Comparison of ENCODE assay signal across 14 cellular contexts in the genomic region with DNA sequence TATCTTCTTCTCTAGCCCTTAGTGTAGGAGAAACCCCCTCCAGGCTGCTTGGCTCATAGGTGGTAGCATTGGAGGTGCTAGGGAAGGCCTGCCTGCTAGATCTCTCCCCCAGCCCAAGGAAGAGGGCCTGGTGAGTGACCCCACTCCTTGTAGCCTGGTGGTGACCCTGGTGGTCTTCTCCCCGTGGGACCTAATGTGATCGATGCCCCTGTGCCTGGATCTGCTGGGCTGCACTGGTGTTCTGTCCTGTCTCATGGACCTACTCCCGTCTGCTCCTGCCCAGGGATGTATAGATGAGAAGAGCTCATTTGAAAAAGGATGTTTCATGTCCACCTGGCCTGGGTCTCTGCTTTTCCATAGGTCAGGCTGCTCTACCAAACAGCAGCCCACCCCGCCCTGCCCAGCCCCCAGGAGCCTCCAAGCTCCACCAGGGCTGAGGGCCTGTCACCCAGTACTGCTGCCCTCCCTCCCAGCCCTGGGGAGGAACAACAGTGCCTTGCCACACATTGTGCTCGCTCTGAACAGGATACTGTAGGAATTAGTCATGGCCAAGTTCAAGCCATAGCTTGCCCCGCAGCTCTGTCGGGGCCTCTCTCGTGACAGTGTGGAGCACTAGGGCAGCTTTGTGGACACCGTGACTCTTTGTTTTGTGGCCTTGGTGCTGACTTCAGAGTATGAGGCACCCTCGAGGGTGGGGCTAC. TPM values are rescaled to one million over a fixed set of nuclear protein-coding genes. Genes with fewer than 3 reads are reported as not detected.
DNase-seq lines count a peak whose midpoint lies in the region; ATAC-seq lines count a peak whose summit lies in the region.
"Had no signal": no experiment of that assay in that cellular context is flagged by ENCODE, and none has a peak within 500 bp of the region (broad histone marks: within the 10 kb centered on the region; RNA-seq: fewer than 3 reads in every experiment).

No MANE protein-coding gene starts in this region.

- H3K4me3 Mint-ChIP-seq in activated CD8-positive, alpha-beta memory T cell treated with anti-CD3 and anti-CD28 coated beads, Interleukin-2, amount 10 ng/mL, durations not matched to agents 7 days and 5 days, result no peak overlapping the region
- H3K4me3 Mint-ChIP-seq: activated B cell treated with CpG ODN at 0.5 μM for 24 hours; activated naive CD4-positive, alpha-beta T cell treated with anti-CD3 and anti-CD28 coated beads for 36 hours had no signal

- H3K36me3 Mint-ChIP-seq in activated CD8-positive, alpha-beta memory T cell treated with anti-CD3 and anti-CD28 coated beads, Interleukin-2, amount 10 ng/mL, durations not matched to agents 7 days and 5 days, result no peaks in the 10 kb centered on the region

- 71% methylated on average over 10 of the region's 10 CpGs for WGBS in urinary bladder

- no peaks in the 10 kb centered on the region for H3K27me3 ChIP-seq in adipocyte (replicated peaks; ENCODE audit: control insufficient read depth, insufficient read depth, low read length)

- H3K9me3 ChIP-seq in adipocyte (ENCODE audit: control insufficient read depth, low read length), result no peaks in the 10 kb centered on the region
- H3K9me3 ChIP-seq: A549, gastroesophageal sphincter, thoracic aorta had no signal

- CTCF ChIA-PET in activated CD8-positive, alpha-beta memory T cell treated with anti-CD3 and anti-CD28 coated beads, Interleukin-2, amount 10 ng/mL, durations not matched to agents 7 days and 5 days (lab: Charles Lee), result interaction anchor here (1.1 to 2.0 kb wide), 3 partner anchors 9 to 206 kb away, joined by 3 to 7 read pairs (median 5); no protein-coding TSS in a partner anchor

- no peak overlapping the region for H3K27ac Mint-ChIP-seq in activated CD8-positive, alpha-beta memory T cell treated with anti-CD3 and anti-CD28 coated beads, Interleukin-2, amount 10 ng/mL, durations not matched to agents 7 days and 5 days
- H3K27ac Mint-ChIP-seq: activated B cell treated with CpG ODN at 0.5 μM for 24 hours; activated naive CD4-positive, alpha-beta T cell treated with anti-CD3 and anti-CD28 coated beads for 36 hours had no signal

- no peak for ATAC-seq in activated CD8-positive, alpha-beta memory T cell treated with anti-CD3 and anti-CD28 coated beads, Interleukin-2, amount 10 ng/mL, durations not matched to agents 7 days and 5 days
- ATAC-seq in HG03571 (IDR thresholded peaks at IDR 0.05; ENCODE audit: unreplicated experiment), result no peak
- ATAC-seq: A549, gastroesophageal sphincter had no signal

- H3K36me3 ChIP-seq in adipocyte (ENCODE audit: control insufficient read depth, insufficient read depth, low read length, severe bottlenecking) (no peaks in the 10 kb centered on the region), urinary bladder (ENCODE audit: insufficient read depth) (no peaks in the 10 kb centered on the region)
- H3K36me3 ChIP-seq: gastroesophageal sphincter, thoracic aorta had no signal

- H3K4me1 ChIP-seq in adipocyte (ENCODE audit: control insufficient read depth, insufficient read depth, low read length), result peaks cover 15% of the 10 kb centered on the region
- H3K4me1 ChIP-seq in urinary bladder (ENCODE audit: insufficient read depth), result no peaks in the 10 kb centered on the region
- H3K4me1 ChIP-seq: A549, gastroesophageal sphincter had no signal

- no peaks in the 10 kb centered on the region for H3K27me3 Mint-ChIP-seq in activated CD8-positive, alpha-beta memory T cell treated with anti-CD3 and anti-CD28 coated beads, Interleukin-2, amount 10 ng/mL, durations not matched to agents 7 days and 5 days
- H3K27me3 Mint-ChIP-seq: activated B cell treated with CpG ODN at 0.5 μM for 24 hours had no signal

- peak; percentile 34 for DNase-seq in activated CD8-positive, alpha-beta memory T cell treated with anti-CD3 and anti-CD28 coated beads, Interleukin-2, amount 10 ng/mL, durations not matched to agents 7 days and 5 days
- no peak for DNase-seq in activated CD8-positive, alpha-beta memory T cell treated with anti-CD3 and anti-CD28 coated beads for 24 hours
- DNase-seq in adipocyte (ENCODE audit: low read depth) (peak; percentile 79), glomerular visceral epithelial cell (ENCODE audit: extremely low spot score) (peak; percentile 39), NCI-H2107 (lab: John Stamatoyannopoulos, UW) (no peak)
- DNase-seq in activated naive CD4-positive, alpha-beta T cell treated with Interleukin-2 at 50 U/mL for 16 hours, result no peak
- DNase-seq: activated B cell treated with CpG ODN at 0.5 μM for 24 hours; activated naive CD4-positive, alpha-beta T cell treated with anti-CD3 and anti-CD28 coated beads for 36 hours; NCI-H1092 treated with DMSO at 0.1 percent for 48 hours had no signal

- H3K9ac ChIP-seq in adipocyte (ENCODE audit: low read length), result peak overlapping the region; percentile 27

- H3K4me1 Mint-ChIP-seq in activated CD8-positive, alpha-beta memory T cell treated with anti-CD3 and anti-CD28 coated beads, Interleukin-2, amount 10 ng/mL, durations not matched to agents 7 days and 5 days, result no peaks in the 10 kb centered on the region
- H3K4me1 Mint-ChIP-seq: activated B cell treated with CpG ODN at 0.5 μM for 24 hours had no signal

- H3K27ac ChIP-seq in urinary bladder (ENCODE audit: low read depth), result peak overlapping the region; percentile 66
- H3K27ac ChIP-seq: A549, gastroesophageal sphincter, thoracic aorta had no signal

- no peaks in the 10 kb centered on the region for H3K9me3 Mint-ChIP-seq in activated CD8-positive, alpha-beta memory T cell treated with anti-CD3 and anti-CD28 coated beads, Interleukin-2, amount 10 ng/mL, durations not matched to agents 7 days and 5 days (ENCODE audit: low read depth)
- H3K9me3 Mint-ChIP-seq: activated B cell treated with CpG ODN at 0.5 μM for 24 hours; activated naive CD4-positive, alpha-beta T cell treated with anti-CD3 and anti-CD28 coated beads for 36 hours had no signal

- no peak overlapping the region for H3K4me3 ChIP-seq in adipocyte (ENCODE audit: low read length)
- H3K4me3 ChIP-seq in urinary bladder (ENCODE audit: low read depth, low read length), result no peak overlapping the region
- H3K4me3 ChIP-seq: A549, gastroesophageal sphincter, thoracic aorta had no signal

RNA-seq across cellular contexts. Expression of gene SLC37A2, which starts 19.7 kb away (rescaled TPM):
- 1 to 10 TPM in 1 of 2 experiments, under 1 TPM in 1; 0.91 to 1.1 TPM for total RNA-seq in activated CD8-positive, alpha-beta memory T cell treated with anti-CD3 and anti-CD28 coated beads, Interleukin-2, amount 10 ng/mL, durations not matched to agents 7 days and 5 days
- 9.0 TPM for total RNA-seq in urinary bladder
- polyA plus RNA-seq in urinary bladder, result 7.7 TPM

RNA-seq across cellular contexts. Expression of gene TMEM218, which starts 28.7 kb away (rescaled TPM):
- total RNA-seq in activated CD8-positive, alpha-beta memory T cell treated with anti-CD3 and anti-CD28 coated beads, Interleukin-2, amount 10 ng/mL, durations not matched to agents 7 days and 5 days, result 10 to 100 TPM; 14.1 to 16.1 TPM
- 38.5 TPM for total RNA-seq in urinary bladder
- 35.3 TPM for polyA plus RNA-seq in urinary bladder

Comparison
In these comparisons a context has a peak if more than half of its experiments do, and no peak if none do; other contexts are left out.
1. DNase-seq: peak in activated CD8-positive, alpha-beta memory T cell treated with anti-CD3 and anti-CD28 coated beads, Interleukin-2, amount 10 ng/mL, durations not matched to agents 7 days and 5 days (single experiment), adipocyte (single experiment) and glomerular visceral epithelial cell (single experiment); none in activated CD8-positive, alpha-beta memory T cell treated with anti-CD3 and anti-CD28 coated beads for 24 hours (single experiment), activated naive CD4-positive, alpha-beta T cell treated with Interleukin-2 at 50 U/mL for 16 hours (single experiment) and NCI-H2107 (single experiment).